ENCODE assay signal across 1 cellular context in genomic region chr18:64539852-64540251, GRCh38.
TF ChIP-seq lines count a peak whose summit lies in the region.

No MANE protein-coding gene starts in this region.

TF ChIP-seq in GM23338, 12 proteins besides CTCF, POLR2A, EP300 and RAD21 (continued from another document):
- TF ChIP-seq REST (IDR thresholded peaks at IDR 0.05; ENCODE audit: unreplicated experiment), result no peak
